1 cellular context compared by ENCODE assay signal in genomic region chr5:95812100-95812472, GRCh38.
TF ChIP-seq lines count a peak whose summit lies in the region.

No MANE protein-coding gene starts in this region.

TF ChIP-seq in HepG2, 621 proteins besides CTCF, POLR2A, EP300 and RAD21 (continued from another document and continues in another):
- TF ChIP-seq KDM1A (CRISPR knock-in tag; IDR thresholded peaks at IDR 0.05): no peak
- 0 out of 2 replicates have a peak, but pooled peaks have one; percentile 31 for TF ChIP-seq ZNF124 (CRISPR knock-in tag; IDR thresholded peaks at IDR 0.05)
- TF ChIP-seq ZNF605 (CRISPR knock-in tag; IDR thresholded peaks at IDR 0.05): 0 out of 2 replicates have a peak, but pooled peaks have one; percentile 31
- TF ChIP-seq FOXO1 (CRISPR knock-in tag; IDR thresholded peaks at IDR 0.05): peak; percentile 44; the same call in 1 of the 2 replicates
- TF ChIP-seq GATA4 (IDR thresholded peaks at IDR 0.05; ENCODE audit: borderline replicate concordance, low read depth): peak; percentile 52; the same call in 1 of the 2 replicates
- peak; percentile 37; the same call in 1 of the 2 replicates for TF ChIP-seq TCF7L2 (IDR thresholded peaks at IDR 0.05; ENCODE audit: low read depth, low read length)
- TF ChIP-seq POLR2AphosphoS2 (IDR thresholded peaks at IDR 0.05; ENCODE audit: low read depth, low read length): no peak
- TF ChIP-seq ZBED4 (CRISPR knock-in tag; IDR thresholded peaks at IDR 0.05; ENCODE audit: borderline replicate concordance): peak; percentile 77; the same call in 1 of the 2 replicates
- no peak for TF ChIP-seq RBAK (CRISPR knock-in tag; IDR thresholded peaks at IDR 0.05)
- TF ChIP-seq SIN3A (IDR thresholded peaks at IDR 0.05; ENCODE audit: borderline replicate concordance, low read depth, low read length): peak; percentile 87
- 0 out of 2 replicates have a peak, but pooled peaks have one; percentile 34 for TF ChIP-seq ZNF205 (CRISPR knock-in tag; IDR thresholded peaks at IDR 0.05)
- TF ChIP-seq ZFAT (CRISPR knock-in tag; conservative IDR thresholded peaks at IDR 0.05): no peak
- peak; percentile 95 for TF ChIP-seq SAP130 (CRISPR knock-in tag; IDR thresholded peaks at IDR 0.05; ENCODE audit: low read depth)
- no peak for TF ChIP-seq ZNF784 (CRISPR knock-in tag; IDR thresholded peaks at IDR 0.05; ENCODE audit: borderline replicate concordance)
- TF ChIP-seq ZNF710 (CRISPR knock-in tag; IDR thresholded peaks at IDR 0.05; ENCODE audit: borderline replicate concordance): peak; percentile 37; the same call in 1 of the 2 replicates
- TF ChIP-seq ZNF580 (CRISPR knock-in tag; IDR thresholded peaks at IDR 0.05; ENCODE audit: borderline replicate concordance, low read depth): 0 out of 2 replicates have a peak, but pooled peaks have one; percentile 64
- peak; percentile 76; the same call in 1 of the 2 replicates for TF ChIP-seq ZKSCAN8 (CRISPR knock-in tag; IDR thresholded peaks at IDR 0.05; ENCODE audit: borderline replicate concordance)
- TF ChIP-seq ZGPAT (CRISPR knock-in tag; IDR thresholded peaks at IDR 0.05): peak; percentile 74
- peak; percentile 23; the same call in 1 of the 2 replicates for TF ChIP-seq ZFP91 (CRISPR knock-in tag; IDR thresholded peaks at IDR 0.05; ENCODE audit: borderline replicate concordance)
- 0 out of 2 replicates have a peak, but pooled peaks have one; percentile 9 for TF ChIP-seq BHLHE40 (IDR thresholded peaks at IDR 0.05; ENCODE audit: low read length)
- TF ChIP-seq ASH2L (IDR thresholded peaks at IDR 0.05; ENCODE audit: insufficient read length, low read depth, low read length): no peak
- peak; percentile 53 for TF ChIP-seq PHF21A (CRISPR knock-in tag; IDR thresholded peaks at IDR 0.05)
- TF ChIP-seq ZNF331 (CRISPR knock-in tag; IDR thresholded peaks at IDR 0.05): peak; percentile 75
- no peak for TF ChIP-seq NFYC (CRISPR knock-in tag; IDR thresholded peaks at IDR 0.05)
- peak; percentile 72; the same call in 1 of the 2 replicates for TF ChIP-seq ZBTB7B (CRISPR knock-in tag; IDR thresholded peaks at IDR 0.05)
- TF ChIP-seq ZBTB25 (CRISPR knock-in tag; IDR thresholded peaks at IDR 0.05): 0 out of 2 replicates have a peak, but pooled peaks have one; percentile 39
- TF ChIP-seq PATZ1 (CRISPR knock-in tag; IDR thresholded peaks at IDR 0.05): peak; percentile 77
- no peak for TF ChIP-seq HNF4G (IDR thresholded peaks at IDR 0.05; ENCODE audit: borderline replicate concordance, low read depth, low read length)
- TF ChIP-seq HNF4G (CRISPR knock-in tag; IDR thresholded peaks at IDR 0.05; ENCODE audit: borderline replicate concordance, low read depth): peak; percentile 45; the same call in 1 of the 2 replicates
- TF ChIP-seq ATF2 (CRISPR knock-in tag; IDR thresholded peaks at IDR 0.05): 0 out of 2 replicates have a peak, but pooled peaks have one; percentile 57
- TF ChIP-seq MIER2 (CRISPR knock-in tag; IDR thresholded peaks at IDR 0.05): no peak
- TF ChIP-seq SKIL (CRISPR knock-in tag; IDR thresholded peaks at IDR 0.05; ENCODE audit: borderline replicate concordance): no peak
- TF ChIP-seq MED1 (CRISPR knock-in tag; IDR thresholded peaks at IDR 0.05): peak; percentile 41; the same call in 1 of the 2 replicates
- peak; percentile 48 for TF ChIP-seq ZNF687 (CRISPR knock-in tag; IDR thresholded peaks at IDR 0.05)
